32 cellular contexts compared by ENCODE assay signal in the genomic region with DNA sequence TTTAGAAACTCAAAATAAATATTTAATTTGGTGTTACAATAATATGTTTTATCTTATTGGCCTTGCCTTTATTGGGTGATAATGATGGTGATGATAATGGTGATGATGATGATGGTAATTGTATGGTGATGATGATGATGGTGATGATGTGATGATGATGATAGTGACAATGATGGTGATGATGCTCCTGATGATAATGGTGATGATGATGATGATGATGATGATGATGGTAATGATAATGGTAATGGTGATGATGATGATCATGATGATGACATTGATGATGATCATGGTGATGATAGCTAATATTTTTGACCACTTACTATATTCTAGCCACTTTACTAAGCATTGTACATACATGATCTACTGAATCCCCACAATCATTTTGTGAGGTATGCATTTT.
"Had no signal": no experiment of that assay in that cellular context is flagged by ENCODE, and none has a peak within 500 bp of the region (broad histone marks: within the 10 kb centered on the region; RNA-seq: fewer than 3 reads in every experiment).

No MANE protein-coding gene starts in this region.

- H3K27me3 ChIP-seq: ascending aorta, body of pancreas, brain microvascular endothelial cell, breast epithelium had no signal

- H3K9me3 ChIP-seq: ascending aorta, body of pancreas had no signal

- H3K27ac ChIP-seq: ascending aorta, body of pancreas, brain microvascular endothelial cell, breast epithelium, VCaP had no signal

- H3K36me3 ChIP-seq: ascending aorta, brain microvascular endothelial cell, breast epithelium had no signal

- H3K4me3 ChIP-seq: ascending aorta, body of pancreas, breast epithelium had no signal

- H3K4me1 ChIP-seq: ascending aorta, body of pancreas, breast epithelium had no signal

- FAIRE-seq: TTC549 had no signal

- ATAC-seq: activated CD8-positive, alpha-beta T cell treated with anti-CD3 and anti-CD28 coated beads for 36 hours; activated naive CD8-positive, alpha-beta T cell treated with anti-CD3 and anti-CD28 coated beads, Interleukin-2, amount 50 U/mL, for 24 hours; activated T-cell treated with anti-CD3 and anti-CD28 coated beads, Interleukin-2, amount 50 U/mL, for 4 hours; activated T-cell treated with anti-CD3 and anti-CD28 coated beads, Interleukin-2, amount 50 U/mL, for 72 hours; activated T-helper 17 cell treated with anti-CD3 and anti-CD28 coated beads, Interleukin-2, amount 50 U/mL, for 72 hours; body of pancreas had no signal

- DNase-seq: activated B cell treated with CpG ODN at 0.5 μM for 24 hours; activated CD4-positive, alpha-beta memory T cell treated with anti-CD3 and anti-CD28 coated beads for 36 hours; activated CD4-positive, alpha-beta T cell treated with anti-CD3 and anti-CD28 coated beads for 4 hours; activated CD4-positive, alpha-beta T cell treated with anti-CD3 and anti-CD28 coated beads, Interleukin-2, amount 10 ng/mL, durations not matched to agents 24 days and 14 days; activated CD4-positive, alpha-beta T cell treated with anti-CD3 and anti-CD28 coated beads, Interleukin-2, amount 50 U/mL, for 1 hour; activated CD4-positive, alpha-beta T cell treated with anti-CD3 and anti-CD28 coated beads, Interleukin-2, amount 50 U/mL, for 4 hours; activated CD4-positive, CD25-positive, alpha-beta regulatory T cell treated with anti-CD3 and anti-CD28 coated beads, Interleukin-2, amount 50 U/mL, for 72 hours; activated CD8-positive, alpha-beta memory T cell treated with anti-CD3 and anti-CD28 coated beads, Interleukin-2, amount 50 U/mL, for 4 hours; activated CD8-positive, alpha-beta T cell treated with anti-CD3 and anti-CD28 coated beads for 36 hours; activated effector memory CD4-positive, alpha-beta T cell treated with anti-CD3 and anti-CD28 coated beads, Interleukin-2, amount 50 U/mL, for 16 hours; activated gamma-delta T cell treated with Interleukin-2 at 50 U/mL for 16 hours; activated naive CD4-positive, alpha-beta T cell; activated naive CD4-positive, alpha-beta T cell treated with anti-CD3 and anti-CD28 coated beads, Interleukin-2, amount 10 ng/mL, durations not matched to agents 7 days and 5 days; activated naive CD8-positive, alpha-beta T cell treated with anti-CD3 and anti-CD28 coated beads, Interleukin-2, amount 10 ng/mL, durations not matched to agents 7 days and 5 days; activated naive CD8-positive, alpha-beta T cell treated with anti-CD3 and anti-CD28 coated beads, Interleukin-2, amount 50 U/mL, for 24 hours; activated T-cell treated with anti-CD3 and anti-CD28 coated beads for 4 hours; activated T-cell treated with anti-CD3 and anti-CD28 coated beads, Interleukin-2, amount 50 U/mL, for 1 hour; activated T-cell treated with anti-CD3 and anti-CD28 coated beads, Interleukin-2, amount 50 U/mL, for 4 hours; activated T-cell treated with anti-CD3 and anti-CD28 coated beads, Interleukin-2, amount 50 U/mL, for 72 hours; amygdala; anterior cingulate cortex; body of pancreas; brain microvascular endothelial cell; central memory CD4-positive, alpha-beta T cell; T-helper 1 cell; T-helper 2 cell; T-helper 9 cell had no signal
